18 cellular contexts compared by ENCODE assay signal in genomic region chr19:53485046-53486004, GRCh38. TPM values are rescaled to one million over a fixed set of nuclear protein-coding genes. Genes with fewer than 3 reads are reported as not detected.
DNase-seq lines count a peak whose midpoint lies in the region; ATAC-seq, FAIRE-seq and TF ChIP-seq lines count a peak whose summit lies in the region.
"Had no signal": no experiment of that assay in that cellular context is flagged by ENCODE, and none has a peak within 500 bp of the region (broad histone marks: within the 10 kb centered on the region; RNA-seq: fewer than 3 reads in every experiment).

No MANE protein-coding gene starts in this region.

- H3K27me3 Mint-ChIP-seq in WTC11 (ENCODE audit: low read depth) = peaks cover 3% of the 10 kb centered on the region; the same call in 1 of the 2 replicates
- H3K27me3 Mint-ChIP-seq in endodermal cell (ENCODE audit: insufficient read depth) = peaks cover 2% of the 10 kb centered on the region
- H3K27me3 Mint-ChIP-seq: CD4-positive, alpha-beta memory T cell had no signal

- no peak overlapping the region for H3K4me2 ChIP-seq in mesendoderm (ENCODE audit: low read length)

- H3K36me3 ChIP-seq in endodermal cell (ENCODE audit: control insufficient read depth, insufficient read depth, low read length) (peaks cover 95% of the 10 kb centered on the region), mesendoderm (ENCODE audit: control insufficient read depth, insufficient read depth, low read length) (no peaks in the 10 kb centered on the region)
- H3K36me3 ChIP-seq: BE2C had no signal

- H3K79me2 ChIP-seq in mesendoderm (ENCODE audit: control insufficient read depth, insufficient read depth, low read length) = no peaks in the 10 kb centered on the region

- H3K27ac ChIP-seq in endodermal cell (ENCODE audit: low read depth, low read length) (no peak overlapping the region), mesendoderm (ENCODE audit: low read depth, low read length) (no peak overlapping the region)
- H3K27ac ChIP-seq: C4-2B had no signal

- H3K9ac ChIP-seq in endodermal cell (ENCODE audit: extremely low read depth, low read length, poor library complexity, severe bottlenecking) = no peak overlapping the region
- H3K9ac ChIP-seq in mesendoderm (ENCODE audit: low read length) = no peak overlapping the region

- no peak overlapping the region for H3K4me3 Mint-ChIP-seq in WTC11
- H3K4me3 Mint-ChIP-seq in endodermal cell = no peak overlapping the region
- H3K4me3 Mint-ChIP-seq: CD4-positive, alpha-beta memory T cell had no signal

- H3K4me1 Mint-ChIP-seq in WTC11 (peaks cover 24% of the 10 kb centered on the region), endodermal cell (no peaks in the 10 kb centered on the region)
- H3K4me1 Mint-ChIP-seq: CD4-positive, alpha-beta memory T cell had no signal

- H2BK120ac ChIP-seq in mesendoderm (ENCODE audit: low read depth, low read length) = no peak overlapping the region

- H4K5ac ChIP-seq in mesendoderm (ENCODE audit: low read length) = no peak overlapping the region

- TF ChIP-seq CTCF in WTC11 (IDR thresholded peaks at IDR 0.05) (no peak), endodermal cell (conservative IDR thresholded peaks at IDR 0.05) (no peak)

- peak; percentile 18; the same call in 1 of the 2 replicates for ATAC-seq in WTC11
- no peak for ATAC-seq in GM19328 (IDR thresholded peaks at IDR 0.05; ENCODE audit: unreplicated experiment)

- H3K4me3 ChIP-seq in endodermal cell (ENCODE audit: low read length) = peak overlapping the region; percentile 54
- no peak overlapping the region for H3K4me3 ChIP-seq in mesendoderm (ENCODE audit: low read length)
- H3K4me3 ChIP-seq: HAP-1 had no signal

- POLR2A ChIA-PET in WTC11 (lab: Charles Lee) = no interaction called here

- peaks cover 91% of the 10 kb centered on the region for H3K9me3 ChIP-seq in endodermal cell (ENCODE audit: control insufficient read depth, low read length)
- H3K9me3 ChIP-seq: BE2C, HAP-1 had no signal

- no peak overlapping the region for H3K4ac ChIP-seq in mesendoderm (ENCODE audit: low read depth, low read length)

- CTCF ChIA-PET in WTC11 (lab: Charles Lee) = interaction anchor here (1.6 kb wide), 1 partner anchor 11 kb away, joined by 4 read pairs; no protein-coding TSS in a partner anchor

- H3K79me1 ChIP-seq in mesendoderm (ENCODE audit: low read length) = no peaks in the 10 kb centered on the region

- no peak overlapping the region for H2AK5ac ChIP-seq in mesendoderm (ENCODE audit: low read length)

- H4K8ac ChIP-seq in mesendoderm (ENCODE audit: low read depth, low read length) = no peak overlapping the region

- H3K36me3 Mint-ChIP-seq in WTC11 (peaks cover 75% of the 10 kb centered on the region), endodermal cell (ENCODE audit: low read depth) (peaks cover 92% of the 10 kb centered on the region)

- no peak overlapping the region for H2BK15ac ChIP-seq in mesendoderm (replicated peaks; ENCODE audit: low read depth)

- H3K9me3 Mint-ChIP-seq in WTC11 (peaks cover 36% of the 10 kb centered on the region), endodermal cell (peaks cover 64% of the 10 kb centered on the region)

- H3K56ac ChIP-seq in mesendoderm (ENCODE audit: low read length) = no peak overlapping the region

- no peak overlapping the region for H3K23ac ChIP-seq in mesendoderm (ENCODE audit: low read length)

- peak; percentile 23 for FAIRE-seq in A204.1 (lab: Jason Lieb, UNC)
- FAIRE-seq: G401.6, GM12892 had no signal

- H3K18ac ChIP-seq in mesendoderm (ENCODE audit: low read length) = no peak overlapping the region

- 91 to 93% methylated on average over 4 to 6 of the region's 8 CpGs for WGBS in endodermal cell (ENCODE audit: insufficient coverage in 1 of 2, insufficient read length in 1 of 2), 2 experiments
- no CpG with 5 or more reads among the region's 8 CpGs for WGBS in mesendoderm (ENCODE audit: extremely low coverage, insufficient coverage, low lambda C conversion rate)

- no peak overlapping the region for H2BK5ac ChIP-seq in mesendoderm (ENCODE audit: low read length)

- no peak for DNase-seq in WTC11 (ENCODE audit: low spot score)
- no peak for DNase-seq in endodermal cell
- DNase-seq in mesendoderm = peak; percentile 47
- no peak for DNase-seq in DMS 273 treated with DMSO at 0.1 percent for 48 hours (lab: John Stamatoyannopoulos, UW)
- DNase-seq in stimulated activated naive CD4-positive, alpha-beta T cell (lab: John Stamatoyannopoulos, UW) = no peak
- DNase-seq: 8988T; BE2C; CD4-positive, alpha-beta memory T cell; DMS153; DMS79 treated with DMSO at 0.1 percent for 48 hours; EL; GOT3 had no signal

- H3K4me1 ChIP-seq in endodermal cell (ENCODE audit: control insufficient read depth, insufficient read depth, low read length) (no peaks in the 10 kb centered on the region), mesendoderm (ENCODE audit: control insufficient read depth, low read depth, low read length) (no peaks in the 10 kb centered on the region)
- H3K4me1 ChIP-seq: BE2C, HAP-1 had no signal

- H3K27me3 ChIP-seq in endodermal cell (ENCODE audit: control insufficient read depth, insufficient read depth, low read length, poor library complexity, severe bottlenecking) (no peaks in the 10 kb centered on the region), mesendoderm (ENCODE audit: insufficient read depth, low read length, poor library complexity) (no peaks in the 10 kb centered on the region)
- H3K27me3 ChIP-seq: BE2C had no signal

- no peak overlapping the region for H3K27ac Mint-ChIP-seq in WTC11
- no peak overlapping the region for H3K27ac Mint-ChIP-seq in endodermal cell
- H3K27ac Mint-ChIP-seq: CD4-positive, alpha-beta memory T cell had no signal

TF ChIP-seq in WTC11, 78 proteins besides CTCF, POLR2A, EP300 and RAD21:
- TF ChIP-seq ERG (CRISPR knock-in tag; IDR thresholded peaks at IDR 0.05) = no peak

RNA-seq across cellular contexts. Expression of gene ZNF813, which starts 17.8 kb away (rescaled TPM):
- total RNA-seq in WTC11 (2021) (15.2 to 17.6 TPM (median 17.5 TPM) in 3 replicates), endodermal cell (10 to 100 TPM; 38.7 to 58.5 TPM)
- polyA plus RNA-seq in endodermal cell (2013, experiment 1 of 2) = 15.1 TPM
- 13.5 TPM for polyA plus RNA-seq in endodermal cell (2013, experiment 2 of 2)
- polyA plus RNA-seq in mesendoderm (2013, experiment 1 of 2) = 5.8 TPM
- 5.7 TPM for polyA plus RNA-seq in mesendoderm (2013, experiment 2 of 2)

RNA-seq across cellular contexts. Expression of gene ZNF331, which starts 52.6 kb away (rescaled TPM):
- total RNA-seq in WTC11 (2021) = 56.0 to 62.0 TPM (median 56.7 TPM) in 3 replicates
- 10 to 100 TPM; 32.1 to 50.1 TPM for total RNA-seq in endodermal cell
- polyA plus RNA-seq in endodermal cell (2013, experiment 1 of 2) = 30.6 TPM
- 30.5 TPM for polyA plus RNA-seq in endodermal cell (2013, experiment 2 of 2)
- 17.7 TPM for polyA plus RNA-seq in mesendoderm (2013, experiment 1 of 2)
- 17.0 TPM for polyA plus RNA-seq in mesendoderm (2013, experiment 2 of 2)

RNA-seq across cellular contexts. Expression of gene ZNF761, which starts 53.5 kb away (rescaled TPM):
- 28.4 to 29.7 TPM (median 29.4 TPM) in 3 replicates for total RNA-seq in WTC11 (2021)
- 10 to 100 TPM; 52.3 to 63.8 TPM for total RNA-seq in endodermal cell
- 17.2 TPM for polyA plus RNA-seq in endodermal cell (2013, experiment 1 of 2)
- polyA plus RNA-seq in endodermal cell (2013, experiment 2 of 2) = 17.8 TPM
- polyA plus RNA-seq in mesendoderm (2013, experiment 1 of 2) = 15.1 TPM
- 14.8 TPM for polyA plus RNA-seq in mesendoderm (2013, experiment 2 of 2)
